1 cellular context compared by ENCODE assay signal in the genomic region with DNA sequence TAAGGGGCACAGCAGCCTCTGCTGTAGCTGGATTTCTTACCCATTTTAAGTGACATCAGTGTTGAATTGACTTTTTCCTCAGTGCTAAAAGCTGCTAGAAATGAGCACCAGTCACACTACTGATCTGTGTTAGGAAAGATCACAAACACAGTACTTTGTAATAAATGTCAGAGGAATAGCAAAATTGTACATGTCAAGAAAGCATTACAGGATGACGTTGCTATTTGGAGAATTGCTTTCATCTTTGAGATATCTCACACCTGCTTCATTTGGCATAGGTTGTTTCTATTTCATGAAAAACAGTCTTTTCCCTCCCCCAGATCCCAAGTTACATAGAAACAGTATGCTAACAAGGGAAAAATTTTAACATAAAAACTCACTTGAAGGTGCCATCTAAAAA.
TF ChIP-seq lines count a peak whose summit lies in the region.

No MANE protein-coding gene starts in this region.

TF ChIP-seq in HepG2, 621 proteins besides CTCF, POLR2A, EP300 and RAD21 (continued from another document):
- TF ChIP-seq, protein P1, sequence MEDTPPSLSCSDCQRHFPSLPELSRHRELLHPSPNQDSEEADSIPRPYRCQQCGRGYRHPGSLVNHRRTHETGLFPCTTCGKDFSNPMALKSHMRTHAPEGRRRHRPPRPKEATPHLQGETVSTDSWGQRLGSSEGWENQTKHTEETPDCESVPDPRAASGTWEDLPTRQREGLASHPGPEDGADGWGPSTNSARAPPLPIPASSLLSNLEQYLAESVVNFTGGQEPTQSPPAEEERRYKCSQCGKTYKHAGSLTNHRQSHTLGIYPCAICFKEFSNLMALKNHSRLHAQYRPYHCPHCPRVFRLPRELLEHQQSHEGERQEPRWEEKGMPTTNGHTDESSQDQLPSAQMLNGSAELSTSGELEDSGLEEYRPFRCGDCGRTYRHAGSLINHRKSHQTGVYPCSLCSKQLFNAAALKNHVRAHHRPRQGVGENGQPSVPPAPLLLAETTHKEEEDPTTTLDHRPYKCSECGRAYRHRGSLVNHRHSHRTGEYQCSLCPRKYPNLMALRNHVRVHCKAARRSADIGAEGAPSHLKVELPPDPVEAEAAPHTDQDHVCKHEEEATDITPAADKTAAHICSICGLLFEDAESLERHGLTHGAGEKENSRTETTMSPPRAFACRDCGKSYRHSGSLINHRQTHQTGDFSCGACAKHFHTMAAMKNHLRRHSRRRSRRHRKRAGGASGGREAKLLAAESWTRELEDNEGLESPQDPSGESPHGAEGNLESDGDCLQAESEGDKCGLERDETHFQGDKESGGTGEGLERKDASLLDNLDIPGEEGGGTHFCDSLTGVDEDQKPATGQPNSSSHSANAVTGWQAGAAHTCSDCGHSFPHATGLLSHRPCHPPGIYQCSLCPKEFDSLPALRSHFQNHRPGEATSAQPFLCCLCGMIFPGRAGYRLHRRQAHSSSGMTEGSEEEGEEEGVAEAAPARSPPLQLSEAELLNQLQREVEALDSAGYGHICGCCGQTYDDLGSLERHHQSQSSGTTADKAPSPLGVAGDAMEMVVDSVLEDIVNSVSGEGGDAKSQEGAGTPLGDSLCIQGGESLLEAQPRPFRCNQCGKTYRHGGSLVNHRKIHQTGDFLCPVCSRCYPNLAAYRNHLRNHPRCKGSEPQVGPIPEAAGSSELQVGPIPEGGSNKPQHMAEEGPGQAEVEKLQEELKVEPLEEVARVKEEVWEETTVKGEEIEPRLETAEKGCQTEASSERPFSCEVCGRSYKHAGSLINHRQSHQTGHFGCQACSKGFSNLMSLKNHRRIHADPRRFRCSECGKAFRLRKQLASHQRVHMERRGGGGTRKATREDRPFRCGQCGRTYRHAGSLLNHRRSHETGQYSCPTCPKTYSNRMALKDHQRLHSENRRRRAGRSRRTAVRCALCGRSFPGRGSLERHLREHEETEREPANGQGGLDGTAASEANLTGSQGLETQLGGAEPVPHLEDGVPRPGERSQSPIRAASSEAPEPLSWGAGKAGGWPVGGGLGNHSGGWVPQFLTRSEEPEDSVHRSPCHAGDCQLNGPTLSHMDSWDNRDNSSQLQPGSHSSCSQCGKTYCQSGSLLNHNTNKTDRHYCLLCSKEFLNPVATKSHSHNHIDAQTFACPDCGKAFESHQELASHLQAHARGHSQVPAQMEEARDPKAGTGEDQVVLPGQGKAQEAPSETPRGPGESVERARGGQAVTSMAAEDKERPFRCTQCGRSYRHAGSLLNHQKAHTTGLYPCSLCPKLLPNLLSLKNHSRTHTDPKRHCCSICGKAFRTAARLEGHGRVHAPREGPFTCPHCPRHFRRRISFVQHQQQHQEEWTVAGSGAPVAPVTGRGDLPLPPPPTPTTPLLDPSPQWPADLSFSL (CRISPR knock-in tag; IDR thresholded peaks at IDR 0.05): no peak
